ENCODE assay signal across 1 cellular context in genomic region chr2:179787601-179788000, GRCh38.
TF ChIP-seq lines count a peak whose summit lies in the region.

No MANE protein-coding gene starts in this region.

TF ChIP-seq in K562, 482 proteins besides CTCF, POLR2A, EP300 and RAD21 (continued from another document):
- no peak for TF ChIP-seq ETS1 (conservative IDR thresholded peaks at IDR 0.05; ENCODE audit: control insufficient read depth, low read depth, low read length)
- TF ChIP-seq SNRNP70 (optimal IDR thresholded peaks at IDR 0.05; ENCODE audit: low read depth, low read length): no peak
- no peak for TF ChIP-seq MTF1 (CRISPR knock-in tag; IDR thresholded peaks at IDR 0.05; ENCODE audit: borderline replicate concordance)
- TF ChIP-seq ZNF146 (CRISPR knock-in tag; IDR thresholded peaks at IDR 0.05; ENCODE audit: unreplicated experiment): no peak
- TF ChIP-seq SMARCE1 (IDR thresholded peaks at IDR 0.05): peak; percentile 60; the same call in 1 of the 2 replicates
- no peak for TF ChIP-seq BCLAF1 (IDR thresholded peaks at IDR 0.05; ENCODE audit: borderline replicate concordance in 1 of 2, control insufficient read depth in 1 of 2, low read depth in 2 of 2, low read length in 1 of 2)
- no peak for TF ChIP-seq GTF3C2 (IDR thresholded peaks at IDR 0.05; ENCODE audit: borderline replicate concordance, extremely low read depth, insufficient read length)
- TF ChIP-seq GABPA (tag; conservative IDR thresholded peaks at IDR 0.05; ENCODE audit: low read depth): no peak
- TF ChIP-seq MAFF (IDR thresholded peaks at IDR 0.05; ENCODE audit: low read length): no peak
- TF ChIP-seq CBX3 (IDR thresholded peaks at IDR 0.05; ENCODE audit: borderline replicate concordance in 1 of 2, low read length in 2 of 2): peak in 1 of 2 experiments; percentile 68; a peak in 1 of 3 replicates
- no peak for TF ChIP-seq FOXJ2 (tag; IDR thresholded peaks at IDR 0.05)
- no peak for TF ChIP-seq ZNF780A (CRISPR knock-in tag; IDR thresholded peaks at IDR 0.05)
- no peak for TF ChIP-seq TFE3 (CRISPR knock-in tag; IDR thresholded peaks at IDR 0.05)
- TF ChIP-seq FOXM1 (IDR thresholded peaks at IDR 0.05; ENCODE audit: low read depth): peak; percentile 81
- TF ChIP-seq FOXM1 (CRISPR knock-in tag; IDR thresholded peaks at IDR 0.05; ENCODE audit: low read depth): no peak
- no peak for TF ChIP-seq ZBTB8A (IDR thresholded peaks at IDR 0.05; ENCODE audit: partially characterized antibody)
- TF ChIP-seq MEF2A (IDR thresholded peaks at IDR 0.05; ENCODE audit: control insufficient read depth, low read depth, low read length): peak; percentile 88
- peak; percentile 96 for TF ChIP-seq TEAD4 (IDR thresholded peaks at IDR 0.05; ENCODE audit: low read length)
- TF ChIP-seq TEAD4 (CRISPR knock-in tag; IDR thresholded peaks at IDR 0.05; ENCODE audit: borderline replicate concordance): no peak
- no peak for TF ChIP-seq HES1 (IDR thresholded peaks at IDR 0.05; ENCODE audit: low read depth)
- TF ChIP-seq KLF16 (IDR thresholded peaks at IDR 0.05): peak; percentile 87
- TF ChIP-seq RFX5 (IDR thresholded peaks at IDR 0.05; ENCODE audit: low read depth, low read length): no peak
- no peak for TF ChIP-seq KDM5B (IDR thresholded peaks at IDR 0.05; ENCODE audit: insufficient replicate concordance, low read depth, low read length)
- no peak for TF ChIP-seq HOMEZ (CRISPR knock-in tag; IDR thresholded peaks at IDR 0.05)
- TF ChIP-seq CBX1 (IDR thresholded peaks at IDR 0.05; ENCODE audit: low read depth): no peak
- no peak for TF ChIP-seq MIER1 (IDR thresholded peaks at IDR 0.05; ENCODE audit: low read depth)
- TF ChIP-seq ZSCAN32 (CRISPR knock-in tag; IDR thresholded peaks at IDR 0.05): no peak
- TF ChIP-seq SMARCB1 (IDR thresholded peaks at IDR 0.05; ENCODE audit: insufficient read length, low read depth): no peak
- peak; percentile 90 for TF ChIP-seq NCOR1 (IDR thresholded peaks at IDR 0.05)
- TF ChIP-seq ZFX (CRISPR knock-in tag; IDR thresholded peaks at IDR 0.05): no peak
- TF ChIP-seq CBFA2T2 (conservative IDR thresholded peaks at IDR 0.05): peak; percentile 96
- peak; percentile 87 for TF ChIP-seq DPF2 (IDR thresholded peaks at IDR 0.05)
- no peak for TF ChIP-seq ATF7 (IDR thresholded peaks at IDR 0.05)
- TF ChIP-seq POLR2AphosphoS5 (IDR thresholded peaks at IDR 0.05; ENCODE audit: control insufficient read depth, insufficient read depth, low read depth, low read length): peak; percentile 93
- peak; percentile 97 for TF ChIP-seq CBFA2T3 (IDR thresholded peaks at IDR 0.05)
- TF ChIP-seq RFX7 (CRISPR knock-in tag; IDR thresholded peaks at IDR 0.05): no peak
- peak; percentile 70 for TF ChIP-seq CCNT2 (IDR thresholded peaks at IDR 0.05; ENCODE audit: borderline replicate concordance, extremely low read depth, insufficient read length, low read depth, low read length)
- no peak for TF ChIP-seq PKNOX1 (IDR thresholded peaks at IDR 0.05)
- peak; percentile 54 for TF ChIP-seq CEBPB (tag; IDR thresholded peaks at IDR 0.05)
- peak; percentile 57; the same call in 1 of the 2 replicates for TF ChIP-seq NCOA1 (IDR thresholded peaks at IDR 0.05; ENCODE audit: low read depth)
- no peak for TF ChIP-seq ZNF639 (CRISPR knock-in tag; conservative IDR thresholded peaks at IDR 0.05 in 1 of 2, IDR thresholded peaks at IDR 0.05 in 1 of 2)
- TF ChIP-seq ARNT (IDR thresholded peaks at IDR 0.05): 0 out of 4 replicates have a peak, but pooled peaks of 1 of the 2 experiments have one; percentile 49
- no peak for TF ChIP-seq SRSF1 (IDR thresholded peaks at IDR 0.05; ENCODE audit: low read depth, low read length)
- TF ChIP-seq MAFK (IDR thresholded peaks at IDR 0.05; ENCODE audit: low read length): no peak
- TF ChIP-seq MBD2 (IDR thresholded peaks at IDR 0.05; ENCODE audit: borderline replicate concordance, low read depth): 0 out of 2 replicates have a peak, but pooled peaks have one; percentile 25
- TF ChIP-seq E2F4 (CRISPR knock-in tag; IDR thresholded peaks at IDR 0.05; ENCODE audit: low read depth): no peak
